Comparison of ENCODE assay signal across 14 cellular contexts in the genomic region with DNA sequence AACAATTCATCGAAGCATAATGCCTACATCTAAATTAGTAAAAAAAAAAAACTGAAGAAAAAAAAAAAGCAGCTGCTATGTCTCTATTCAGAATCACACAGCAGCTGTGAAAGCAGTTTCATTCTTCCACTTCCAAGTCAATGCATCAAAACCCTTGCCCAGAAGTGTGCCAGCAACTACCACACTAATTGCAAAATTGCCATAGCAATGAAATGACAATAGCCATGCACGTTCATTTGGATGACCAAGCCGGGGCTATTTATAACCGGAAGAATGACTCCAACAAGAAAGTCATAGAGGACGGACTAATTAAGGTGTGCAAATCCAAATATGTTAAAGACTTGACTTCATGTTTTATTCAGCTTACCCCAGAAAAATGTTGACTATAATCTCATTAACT. TPM values are rescaled to one million over a fixed set of nuclear protein-coding genes. Genes with fewer than 3 reads are reported as not detected.
DNase-seq lines count a peak whose midpoint lies in the region; ATAC-seq and TF ChIP-seq lines count a peak whose summit lies in the region.
"Had no signal": no experiment of that assay in that cellular context is flagged by ENCODE, and none has a peak within 500 bp of the region (broad histone marks: within the 10 kb centered on the region; RNA-seq: fewer than 3 reads in every experiment).

No MANE protein-coding gene starts in this region.

- no peak for ATAC-seq in HG02973 (IDR thresholded peaks at IDR 0.05; ENCODE audit: unreplicated experiment)

- CTCF ChIA-PET in HEK293T (lab: Yijun Ruan, JAX), result no interaction called here

- DNase-seq in HT1080 (ENCODE audit: low read depth) (peak; percentile 6), NCI-H446 treated with DMSO at 0.1 percent for 48 hours (lab: John Stamatoyannopoulos, UW) (peak; percentile 92), fibroblast of gingiva (ENCODE audit: low read depth) (peak; percentile 58), putamen (ENCODE audit: low spot score) (peak; percentile 9), HEK293T (ENCODE audit: extremely low spot score) (no peak)
- no peak for DNase-seq in activated CD4-positive, alpha-beta T cell treated with anti-CD3 and anti-CD28 coated beads, Interleukin-2, amount 50 U/mL, for 1 hour
- no peak for DNase-seq in activated CD4-positive, alpha-beta T cell treated with anti-CD3 and anti-CD28 coated beads for 4 hours
- DNase-seq: activated CD4-positive, alpha-beta T cell treated with anti-CD3 and anti-CD28 coated beads, Interleukin-2, amount 10 ng/mL, durations not matched to agents 7 days and 5 days; activated effector memory CD4-positive, alpha-beta T cell treated with Interleukin-2 at 50 U/mL for 16 hours; CD8-positive, alpha-beta memory T cell; KG1; NCI-H526; testis had no signal

- POLR2A ChIA-PET in HEK293T (lab: Yijun Ruan, JAX), result no interaction called here

TF ChIP-seq in HEK293T, 16 proteins besides CTCF, POLR2A, EP300 and RAD21:
- no peak for TF ChIP-seq L3MBTL2 (conservative IDR thresholded peaks at IDR 0.05)
- TF ChIP-seq BHLHE40 (IDR thresholded peaks at IDR 0.05; ENCODE audit: borderline replicate concordance), result no peak
- no peak for TF ChIP-seq ZNF384 (IDR thresholded peaks at IDR 0.05)
- TF ChIP-seq FOXK2 (IDR thresholded peaks at IDR 0.05), result no peak
- no peak for TF ChIP-seq TARDBP (IDR thresholded peaks at IDR 0.05)
- no peak for TF ChIP-seq CTBP1 (IDR thresholded peaks at IDR 0.05; ENCODE audit: borderline replicate concordance)
- no peak for TF ChIP-seq NFRKB (IDR thresholded peaks at IDR 0.05)
- TF ChIP-seq, protein P1, sequence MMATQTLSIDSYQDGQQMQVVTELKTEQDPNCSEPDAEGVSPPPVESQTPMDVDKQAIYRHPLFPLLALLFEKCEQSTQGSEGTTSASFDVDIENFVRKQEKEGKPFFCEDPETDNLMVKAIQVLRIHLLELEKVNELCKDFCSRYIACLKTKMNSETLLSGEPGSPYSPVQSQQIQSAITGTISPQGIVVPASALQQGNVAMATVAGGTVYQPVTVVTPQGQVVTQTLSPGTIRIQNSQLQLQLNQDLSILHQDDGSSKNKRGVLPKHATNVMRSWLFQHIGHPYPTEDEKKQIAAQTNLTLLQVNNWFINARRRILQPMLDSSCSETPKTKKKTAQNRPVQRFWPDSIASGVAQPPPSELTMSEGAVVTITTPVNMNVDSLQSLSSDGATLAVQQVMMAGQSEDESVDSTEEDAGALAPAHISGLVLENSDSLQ (IDR thresholded peaks at IDR 0.05), result no peak
- TF ChIP-seq LEF1 (IDR thresholded peaks at IDR 0.05; ENCODE audit: borderline replicate concordance), result no peak
- no peak for TF ChIP-seq SUZ12 (IDR thresholded peaks at IDR 0.05)
- TF ChIP-seq ELF4 (IDR thresholded peaks at IDR 0.05), result no peak
- TF ChIP-seq HDGF (IDR thresholded peaks at IDR 0.05; ENCODE audit: borderline replicate concordance), result no peak
- TF ChIP-seq FOXA1 (IDR thresholded peaks at IDR 0.05), result no peak

RNA-seq across cellular contexts. Expression of gene SLC2A13, which starts 42.5 kb away (rescaled TPM):
- 6.4 and 6.9 TPM in 2 replicates for total RNA-seq in HT1080 (2014; rRNA removed; shearing (Covaris generic))
- polyA plus RNA-seq in HT1080 (2015; cell fraction: cytosol; rRNA removed), result 5.0 and 6.6 TPM in 2 replicates
- 8.7 and 9.3 TPM in 2 replicates for polyA plus RNA-seq in HT1080 (2015; cell fraction: nucleus; rRNA removed)

Comparison
In these comparisons a context has a peak if more than half of its experiments do, and no peak if none do; other contexts are left out.
1. DNase-seq: peak in HT1080 (single experiment), NCI-H446 treated with DMSO at 0.1 percent for 48 hours (single experiment), fibroblast of gingiva (single experiment) and putamen (single experiment); none in activated CD4-positive, alpha-beta T cell treated with anti-CD3 and anti-CD28 coated beads, Interleukin-2, amount 50 U/mL, for 1 hour (single experiment), activated CD4-positive, alpha-beta T cell treated with anti-CD3 and anti-CD28 coated beads for 4 hours (0 of 2) and HEK293T (single experiment).